ENCODE assay signal across 8 cellular contexts in genomic region chr3:56467801-56468183, GRCh38. TPM values are rescaled to one million over a fixed set of nuclear protein-coding genes. Genes with fewer than 3 reads are reported as not detected.
DNase-seq lines count a peak whose midpoint lies in the region; ATAC-seq, FAIRE-seq and TF ChIP-seq lines count a peak whose summit lies in the region.

No MANE protein-coding gene starts in this region.

- no peaks in the 10 kb centered on the region for H3K79me2 ChIP-seq in mesendoderm (ENCODE audit: control insufficient read depth, insufficient read depth, low read length)

- no CpG with 5 or more reads among the region's 28 CpGs for WGBS in mesendoderm (ENCODE audit: extremely low coverage, insufficient coverage, low lambda C conversion rate)

- peak overlapping the region; percentile 67 for H3K9ac ChIP-seq in mesendoderm (ENCODE audit: low read length)

- no peak for TF ChIP-seq CTCF in choroid plexus epithelial cell (conservative IDR thresholded peaks at IDR 0.05; ENCODE audit: low read depth, low read length)

- H2AK5ac ChIP-seq in mesendoderm (ENCODE audit: low read length), result no peak overlapping the region

- H3K27ac ChIP-seq in mesendoderm (ENCODE audit: low read depth, low read length), result peak overlapping the region; percentile 29
- H3K27ac ChIP-seq in CD4-positive, alpha-beta memory T cell (ENCODE audit: low read depth, low read length), result no peak overlapping the region

- peak overlapping the region; percentile 69 for H3K56ac ChIP-seq in mesendoderm (ENCODE audit: low read length)

- no peak overlapping the region for H4K5ac ChIP-seq in mesendoderm (ENCODE audit: low read length)

- H3K79me1 ChIP-seq in mesendoderm (ENCODE audit: low read length), result peaks cover 7% of the 10 kb centered on the region

- intact Hi-C loops in CD4-positive, alpha-beta memory T cell (cut with micrococcal nuclease), result no loop called here

- H2BK120ac ChIP-seq in mesendoderm (ENCODE audit: low read depth, low read length), result no peak overlapping the region

- H2BK15ac ChIP-seq in mesendoderm (replicated peaks; ENCODE audit: low read depth), result peak overlapping the region; percentile 38

- no peaks in the 10 kb centered on the region for H3K36me3 ChIP-seq in mesendoderm (ENCODE audit: control insufficient read depth, insufficient read depth, low read length)
- H3K36me3 ChIP-seq in CD4-positive, alpha-beta memory T cell (ENCODE audit: insufficient read depth, low read length), result no peaks in the 10 kb centered on the region

- peak overlapping the region; percentile 97 for H3K18ac ChIP-seq in mesendoderm (ENCODE audit: low read length)

- peak overlapping the region in 4 of 8 donors; percentile 13 to 82 (median 65) for H3K4me3 Mint-ChIP-seq in CD4-positive, alpha-beta memory T cell

- H4K8ac ChIP-seq in mesendoderm (ENCODE audit: low read depth, low read length), result no peak overlapping the region

- H2BK5ac ChIP-seq in mesendoderm (ENCODE audit: low read length), result no peak overlapping the region

- H3K27me3 ChIP-seq in mesendoderm (ENCODE audit: insufficient read depth, low read length, poor library complexity), result no peaks in the 10 kb centered on the region
- peaks cover 16% of the 10 kb centered on the region for H3K27me3 ChIP-seq in CD4-positive, alpha-beta memory T cell (ENCODE audit: insufficient read depth, low read length)

- peak; percentile 7 for DNase-seq in activated T-cell treated with anti-CD3 and anti-CD28 coated beads for 48 hours (ENCODE audit: low read depth)
- no peak for DNase-seq in activated T-cell treated with anti-CD3 and anti-CD28 coated beads, Interleukin-2, amount 50 U/mL, for 1 hour
- DNase-seq in choroid plexus epithelial cell (ENCODE audit: low read depth), result no peak
- peak; percentile 49 for DNase-seq in mesendoderm
- peak; percentile 41 for DNase-seq in urothelium cell line (ENCODE audit: low spot score)
- DNase-seq in CD4-positive, alpha-beta memory T cell, result no peak
- no peak for DNase-seq in GM19240 (ENCODE audit: insufficient read length, low spot score)

- H3K4me2 ChIP-seq in mesendoderm (ENCODE audit: low read length), result peak overlapping the region; percentile 67

- no peak for FAIRE-seq in urothelium cell line (lab: Jason Lieb, UNC)

- POLR2A ChIA-PET in CD4-positive, alpha-beta memory T cell (lab: Charles Lee; ENCODE audit: partially characterized antibody), result no interaction called here

- no peaks in the 10 kb centered on the region for H3K9me3 ChIP-seq in CD4-positive, alpha-beta memory T cell (ENCODE audit: control insufficient read depth in 1 of 2, low read length in 2 of 2)

- peaks cover 49 to 56% of the 10 kb centered on the region in 2 donors for H3K27me3 Mint-ChIP-seq in CD4-positive, alpha-beta memory T cell

- no peak overlapping the region for H3K23ac ChIP-seq in mesendoderm (ENCODE audit: low read length)

- H3K4me1 ChIP-seq in mesendoderm (ENCODE audit: control insufficient read depth, low read depth, low read length), result no peaks in the 10 kb centered on the region
- H3K4me1 ChIP-seq in CD4-positive, alpha-beta memory T cell (ENCODE audit: insufficient read depth, low read length), result peaks cover 10% of the 10 kb centered on the region

- peaks cover 0 to 9% (median under 1%) of the 10 kb centered on the region in 8 donors for H3K9me3 Mint-ChIP-seq in CD4-positive, alpha-beta memory T cell

- no peak overlapping the region for H3K27ac Mint-ChIP-seq in CD4-positive, alpha-beta memory T cell

- CTCF ChIA-PET in CD4-positive, alpha-beta memory T cell (lab: Charles Lee; ENCODE audit: partially characterized antibody), result no interaction called here

- no peaks in the 10 kb centered on the region for H3K36me3 Mint-ChIP-seq in CD4-positive, alpha-beta memory T cell

- peak overlapping the region; percentile 56 for H3K4ac ChIP-seq in mesendoderm (ENCODE audit: low read depth, low read length)

- H3K4me1 Mint-ChIP-seq in CD4-positive, alpha-beta memory T cell, result peaks cover 5 to 20% (median 13%) of the 10 kb centered on the region in 4 donors

- no peak for ATAC-seq in HG03378 (IDR thresholded peaks at IDR 0.05; ENCODE audit: unreplicated experiment)

- H3K4me3 ChIP-seq in choroid plexus epithelial cell (ENCODE audit: low read depth, low read length) (peak overlapping the region; percentile 49), mesendoderm (ENCODE audit: low read length) (peak overlapping the region; percentile 78)
- no peak overlapping the region for H3K4me3 ChIP-seq in CD4-positive, alpha-beta memory T cell (ENCODE audit: low read length in 2 of 2)

RNA-seq across cellular contexts. Expression of gene ERC2, which starts 0.5 kb away (rescaled TPM):
- 8.7 TPM for polyA plus RNA-seq in mesendoderm (2013, experiment 1 of 2)
- 8.2 TPM for polyA plus RNA-seq in mesendoderm (2013, experiment 2 of 2)
- total RNA-seq in CD4-positive, alpha-beta memory T cell, result not detected
- not detected for polyA plus RNA-seq in CD4-positive, alpha-beta memory T cell

Comparison
In these comparisons a context has a peak if more than half of its experiments do, and no peak if none do; other contexts are left out.
1. DNase-seq: peak in activated T-cell treated with anti-CD3 and anti-CD28 coated beads for 48 hours (single experiment), mesendoderm (single experiment) and urothelium cell line (single experiment); none in activated T-cell treated with anti-CD3 and anti-CD28 coated beads, Interleukin-2, amount 50 U/mL, for 1 hour (single experiment), choroid plexus epithelial cell (single experiment), CD4-positive, alpha-beta memory T cell (0 of 5) and GM19240 (single experiment).
2. H3K4me3 ChIP-seq: peak in choroid plexus epithelial cell (single experiment) and mesendoderm (single experiment); none in CD4-positive, alpha-beta memory T cell (0 of 2).